1 cellular context compared by ENCODE assay signal in the genomic region with DNA sequence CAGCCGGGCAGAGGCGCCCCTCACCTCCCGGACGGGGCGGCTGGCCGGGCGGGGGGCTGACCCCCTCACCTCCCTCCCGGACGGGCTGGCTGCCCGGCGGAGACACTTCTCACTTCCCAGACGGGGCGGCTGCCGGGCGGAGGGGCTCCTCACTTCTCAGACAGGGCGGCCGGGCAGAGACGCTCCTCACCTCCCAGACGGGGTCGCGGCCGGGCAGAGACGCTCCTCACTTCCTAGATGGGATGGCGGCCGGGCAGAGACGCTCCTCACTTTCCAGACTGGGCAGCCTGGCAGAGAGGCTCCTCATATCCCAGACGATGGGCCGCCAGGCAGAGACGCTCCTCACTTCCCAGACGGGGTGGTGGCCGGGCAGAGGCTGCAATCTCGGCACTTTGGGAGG. TPM values are rescaled to one million over a fixed set of nuclear protein-coding genes. Genes with fewer than 3 reads are reported as not detected.
"Had no signal": no experiment of that assay in that cellular context is flagged by ENCODE, and none has a peak within 500 bp of the region (broad histone marks: within the 10 kb centered on the region; RNA-seq: fewer than 3 reads in every experiment).

No MANE protein-coding gene starts in this region.

RNA-seq across cellular contexts. Expression of gene IL17RE, which starts 37.3 kb away (rescaled TPM):
- total RNA-seq: H4 had no signal
